Comparison of ENCODE assay signal across 8 cellular contexts in genomic region chr19:4062576-4063368, GRCh38. TPM values are rescaled to one million over a fixed set of nuclear protein-coding genes. Genes with fewer than 3 reads are reported as not detected.
DNase-seq lines count a peak whose midpoint lies in the region; ATAC-seq and TF ChIP-seq lines count a peak whose summit lies in the region.

No MANE protein-coding gene starts in this region.

- TF ChIP-seq POLR2A in gastrocnemius medialis (IDR thresholded peaks at IDR 0.05), result no peak
- no peak for TF ChIP-seq POLR2A in erythroblast (IDR thresholded peaks at IDR 0.05; ENCODE audit: low read length)

- TF ChIP-seq CTCF in GM12864 (IDR thresholded peaks at IDR 0.05; ENCODE audit: low read depth, low read length, missing control alignments) (no peak), WERI-Rb-1 (IDR thresholded peaks at IDR 0.05; ENCODE audit: low read depth, low read length) (no peak), fibroblast of mammary gland (conservative IDR thresholded peaks at IDR 0.05; ENCODE audit: control insufficient read depth, insufficient read depth, low read depth, low read length) (no peak), gastrocnemius medialis (IDR thresholded peaks at IDR 0.05 in 4 of 5, conservative IDR thresholded peaks at IDR 0.05 in 1 of 5) (no peak)

- intact Hi-C loops in gastrocnemius medialis (cut with DNase I; ENCODE audit: low total_unique reads), result loop anchor here (10.0 kb wide), 3 partner anchors 342 to 1968 kb away; partner anchors contain the start of genes CHAF1A, IZUMO4, MOB3A and NCLN

- ATAC-seq in gastrocnemius medialis (no peak), GM18909 (IDR thresholded peaks at IDR 0.05; ENCODE audit: poor library complexity, unreplicated experiment) (no peak)

- peak overlapping the region; percentile 98 for H3K27ac ChIP-seq in WERI-Rb-1
- H3K27ac ChIP-seq in gastrocnemius medialis, result peak overlapping the region; percentile 99 to 100 (median 100)

- DNase-seq in GM12864 (ENCODE audit: low read depth) (no peak), WERI-Rb-1 (peak; percentile 65), fibroblast of mammary gland (ENCODE audit: low read depth) (peak; percentile 35), gastrocnemius medialis (no peak), erythroblast (lab: John Stamatoyannopoulos, UW) (no peak), NCI-H2227 (lab: John Stamatoyannopoulos, UW; ENCODE audit: unreplicated experiment) (no peak), islet precursor cell (no peak)

- H3K4me3 ChIP-seq in GM12864 (ENCODE audit: low read depth, low read length) (peak overlapping the region; percentile 84), WERI-Rb-1 (ENCODE audit: low read depth, low read length) (peak overlapping the region; percentile 52), fibroblast of mammary gland (ENCODE audit: control insufficient read depth, low read depth, low read length) (peak overlapping the region; percentile 73), gastrocnemius medialis (peak overlapping the region; percentile 71 to 96 (median 82))

- H3K4me1 ChIP-seq in gastrocnemius medialis, result peaks cover 59 to 62% of the 10 kb centered on the region in 2 donors

- H3K9me3 ChIP-seq in WERI-Rb-1 (ENCODE audit: severe bottlenecking), result no peaks in the 10 kb centered on the region
- H3K9me3 ChIP-seq in gastrocnemius medialis, result no peaks in the 10 kb centered on the region

- no peaks in the 10 kb centered on the region for H3K27me3 ChIP-seq in WERI-Rb-1 (ENCODE audit: insufficient read depth, low read depth, severe bottlenecking)
- H3K27me3 ChIP-seq in gastrocnemius medialis, result no peaks in the 10 kb centered on the region

- H3K36me3 ChIP-seq in WERI-Rb-1 (peaks cover 36% of the 10 kb centered on the region), gastrocnemius medialis (no peaks in the 10 kb centered on the region)

- in situ Hi-C loops in gastrocnemius medialis (cut with MboI; ENCODE audit: low sequenced_read_pairs in 4 of 4), result loop anchor here in 2 of 4 donors (10.0 kb wide), 2 partner anchors 58 to 78 kb away; partner anchors contain the start of genes EEF2 (in 1 of the 2) and PIAS4 (in 1 of the 2)

RNA-seq across cellular contexts. Expression of gene ZBTB7A, which starts 3.9 kb away (rescaled TPM):
- total RNA-seq in gastrocnemius medialis, result 100 to 1,000 TPM in 2 of 4 donors, 10 to 100 TPM in 2; 50.0 to 104 (median 91.9) TPM

RNA-seq across cellular contexts. Expression of gene PIAS4, which starts 55.2 kb away (rescaled TPM):
- total RNA-seq in gastrocnemius medialis, result 10 to 100 TPM; 15.5 to 20.0 (median 17.5) TPM

Comparison
In these comparisons a context has a peak if more than half of its experiments do, and no peak if none do; other contexts are left out.
1. DNase-seq: peak in WERI-Rb-1 (single experiment) and fibroblast of mammary gland (single experiment); none in GM12864 (single experiment), gastrocnemius medialis (0 of 2), erythroblast (0 of 2), NCI-H2227 (single experiment) and islet precursor cell (single experiment).
2. Peak in every context shown above with its lines, with median percentiles within 50 percentile points of each other: H3K4me3 ChIP-seq.